In the genomic region with DNA sequence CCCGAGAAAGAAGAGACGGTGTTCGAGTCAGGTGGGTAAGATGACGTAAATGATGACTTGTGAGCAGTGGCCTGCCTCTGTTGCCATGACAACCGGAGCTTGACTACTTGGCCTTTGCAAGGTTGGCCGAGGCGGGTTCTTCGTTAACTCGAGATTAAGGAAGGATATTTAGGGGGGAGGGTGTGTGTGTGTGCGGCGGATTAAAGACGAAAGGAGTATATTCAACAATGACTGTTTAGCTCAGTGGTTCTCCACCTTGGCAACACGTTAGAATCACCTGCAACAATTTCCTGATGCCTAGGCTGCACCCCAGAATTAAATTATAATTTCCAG, we compare ENCODE assay signal across 8 cellular contexts.
DNase-seq lines count a peak whose midpoint lies in the region; ATAC-seq and TF ChIP-seq lines count a peak whose summit lies in the region.

No MANE protein-coding gene starts in this region.

- H3K9me3 Mint-ChIP-seq in activated naive CD4-positive, alpha-beta T cell treated with anti-CD3 and anti-CD28 coated beads, Interleukin-2, amount 50 U/mL, for 24 hours, result no peaks in the 10 kb centered on the region

- H3K9ac ChIP-seq in HUES48 (ENCODE audit: low read depth, low read length), result peak overlapping the region; percentile 70

- peaks cover 4% of the 10 kb centered on the region; the same call in 1 of the 2 replicates for H3K4me1 ChIP-seq in HUES48 (ENCODE audit: control insufficient read depth, insufficient read depth, low read length)

- no peaks in the 10 kb centered on the region for H3K27me3 Mint-ChIP-seq in activated naive CD4-positive, alpha-beta T cell treated with anti-CD3 and anti-CD28 coated beads, Interleukin-2, amount 50 U/mL, for 24 hours

- H3K27ac Mint-ChIP-seq in activated naive CD4-positive, alpha-beta T cell treated with anti-CD3 and anti-CD28 coated beads, Interleukin-2, amount 50 U/mL, for 24 hours, result peak overlapping the region; percentile 100

- peaks cover 28% of the 10 kb centered on the region for H3K4me1 Mint-ChIP-seq in activated naive CD4-positive, alpha-beta T cell treated with anti-CD3 and anti-CD28 coated beads, Interleukin-2, amount 50 U/mL, for 24 hours

- H3K36me3 ChIP-seq in HUES48 (ENCODE audit: control insufficient read depth, insufficient read depth, low read length), result no peaks in the 10 kb centered on the region

- DNase-seq in AG04449 (ENCODE audit: low read depth, low spot score) (no peak), RWPE1 (ENCODE audit: low spot score) (peak; percentile 60), glomerular visceral epithelial cell (ENCODE audit: extremely low spot score) (peak; percentile 60), nucleus accumbens (lab: John Stamatoyannopoulos, UW) (peak in 55 of 56 donors; percentile 35 to 94 (median 75)), superior temporal gyrus (ENCODE audit: extremely low spot score) (peak; percentile 93)

- H3K27ac ChIP-seq in HUES48 (ENCODE audit: low read depth, low read length) (peak overlapping the region; percentile 96), RWPE1 (peak overlapping the region; percentile 94)

- H3K36me3 Mint-ChIP-seq in activated naive CD4-positive, alpha-beta T cell treated with anti-CD3 and anti-CD28 coated beads, Interleukin-2, amount 50 U/mL, for 24 hours, result peaks cover 2% of the 10 kb centered on the region

- CTCF ChIA-PET in AG04449 (lab: Yijun Ruan, JAX) (interaction anchor here (0.6 to 6.3 kb wide), 50 partner anchors 9 to 756 kb away, joined by 3 to 65 read pairs (median 4); a partner anchor contains a TSS), RWPE1 (lab: Yijun Ruan, JAX) (interaction anchor here (0.6 to 1.3 kb wide), 3 partner anchors 29 to 73 kb away, joined by 3 to 4 read pairs (median 4); no protein-coding TSS in a partner anchor)

- H3K27me3 ChIP-seq in HUES48 (ENCODE audit: control insufficient read depth, insufficient read depth, low read length), result no peaks in the 10 kb centered on the region

- TF ChIP-seq CTCF in AG04449 (IDR thresholded peaks at IDR 0.05; ENCODE audit: insufficient read depth, low read length, missing control alignments) (no peak), RWPE1 (conservative IDR thresholded peaks at IDR 0.05; ENCODE audit: low read depth) (no peak)

- no peaks in the 10 kb centered on the region for H3K9me3 ChIP-seq in HUES48 (ENCODE audit: control insufficient read depth, insufficient read depth, low read length)

- POLR2A ChIA-PET in AG04449 (lab: Yijun Ruan, JAX) (interaction anchor here (1.4 to 1.5 kb wide), 2 partner anchors 9 to 19 kb away, joined by 5 to 10 read pairs; no protein-coding TSS in a partner anchor), RWPE1 (lab: Yijun Ruan, JAX; ENCODE audit: low non-redundant PET) (interaction anchor here (0.8 kb wide), 1 partner anchor 33 kb away, joined by 6 read pairs; no protein-coding TSS in a partner anchor)

- peak overlapping the region; percentile 93 for H3K4me3 Mint-ChIP-seq in activated naive CD4-positive, alpha-beta T cell treated with anti-CD3 and anti-CD28 coated beads, Interleukin-2, amount 50 U/mL, for 24 hours

- peak; percentile 58 for ATAC-seq in GM18909 (IDR thresholded peaks at IDR 0.05; ENCODE audit: poor library complexity, unreplicated experiment)

- H3K4me3 ChIP-seq in AG04449 (ENCODE audit: low read depth, low read length) (peak overlapping the region; percentile 48), HUES48 (ENCODE audit: low read depth, low read length) (peak overlapping the region; percentile 76)
